Comparison of ENCODE assay signal across 24 cellular contexts in genomic region chr6:45350186-45350585, GRCh38. TPM values are rescaled to one million over a fixed set of nuclear protein-coding genes. Genes with fewer than 3 reads are reported as not detected.
"Had no signal": no experiment of that assay in that cellular context is flagged by ENCODE, and none has a peak within 500 bp of the region (broad histone marks: within the 10 kb centered on the region; RNA-seq: fewer than 3 reads in every experiment).

No MANE protein-coding gene starts in this region.

- DNase-seq: activated CD4-positive, alpha-beta T cell treated with anti-CD3 and anti-CD28 coated beads, Interleukin-2, amount 50 U/mL, for 1 hour; activated CD8-positive, alpha-beta T cell treated with anti-CD3 and anti-CD28 coated beads, Interleukin-2, amount 10 ng/mL, durations not matched to agents 7 days and 5 days; activated gamma-delta T cell treated with Interleukin-2 at 50 U/mL for 16 hours; activated T-cell treated with anti-CD3 and anti-CD28 coated beads, Interleukin-2, amount 50 U/mL, for 1 hour; amniotic stem cell; effector memory CD4-positive, alpha-beta T cell; heart left ventricle; islet precursor cell; left cardiac atrium; midbrain; retina; spleen; stimulated activated CD4-positive, alpha-beta T cell treated with anti-CD3 and anti-CD28 coated beads, Interleukin-4, amount 100 ng/mL, for 1 hour; stimulated activated naive CD4-positive, alpha-beta T cell had no signal

- H3K4me3 Mint-ChIP-seq: activated CD8-positive, alpha-beta T cell treated with anti-CD3 and anti-CD28 coated beads, Interleukin-2, amount 10 ng/mL, durations not matched to agents 7 days and 5 days; activated naive CD4-positive, alpha-beta T cell treated with anti-CD3 and anti-CD28 coated beads, Interleukin-2, amount 50 U/mL, for 24 hours; natural killer cell treated with Interleukin-12 subunit alpha and Interleukin-12 subunit beta and Interleukin-15 and Interleukin-18, amount 100 ng/mL, for 72 hours; type B pancreatic cell had no signal

- H3K4me3 ChIP-seq: heart left ventricle, spleen, thoracic aorta had no signal

- H3K36me3 ChIP-seq: heart left ventricle, spleen, thoracic aorta had no signal

- H3K36me3 Mint-ChIP-seq: natural killer cell treated with Interleukin-12 subunit alpha and Interleukin-12 subunit beta and Interleukin-15 and Interleukin-18, amount 100 ng/mL, for 72 hours had no signal

- H3K27ac ChIP-seq: heart left ventricle, spleen, thoracic aorta, VCaP had no signal

- H3K27me3 ChIP-seq: heart left ventricle, spleen had no signal

- H3K9me3 Mint-ChIP-seq: activated naive CD4-positive, alpha-beta T cell treated with anti-CD3 and anti-CD28 coated beads, Interleukin-2, amount 50 U/mL, for 24 hours; natural killer cell treated with Interleukin-12 subunit alpha and Interleukin-12 subunit beta and Interleukin-15 and Interleukin-18, amount 100 ng/mL, for 72 hours; type B pancreatic cell had no signal

- ATAC-seq: activated CD4-positive, CD25-positive, alpha-beta regulatory T cell treated with anti-CD3 and anti-CD28 coated beads, Interleukin-2, amount 50 U/mL, for 24 hours; activated CD8-positive, alpha-beta T cell treated with anti-CD3 and anti-CD28 coated beads, Interleukin-2, amount 10 ng/mL, durations not matched to agents 7 days and 5 days; esophagus mucosa; heart left ventricle; left cardiac atrium; natural killer cell treated with Interleukin-12 subunit alpha and Interleukin-12 subunit beta and Interleukin-15 and Interleukin-18, amount 100 ng/mL, for 72 hours had no signal

- H3K4me1 ChIP-seq: heart left ventricle, spleen had no signal

- H3K9me3 ChIP-seq: heart left ventricle, spleen, thoracic aorta had no signal

- H3K27ac Mint-ChIP-seq: activated CD8-positive, alpha-beta T cell treated with anti-CD3 and anti-CD28 coated beads, Interleukin-2, amount 10 ng/mL, durations not matched to agents 7 days and 5 days; activated naive CD4-positive, alpha-beta T cell treated with anti-CD3 and anti-CD28 coated beads, Interleukin-2, amount 50 U/mL, for 24 hours; natural killer cell treated with Interleukin-12 subunit alpha and Interleukin-12 subunit beta and Interleukin-15 and Interleukin-18, amount 100 ng/mL, for 72 hours; progenitor cell of endocrine pancreas; type B pancreatic cell had no signal

- H3K27me3 Mint-ChIP-seq: activated naive CD4-positive, alpha-beta T cell treated with anti-CD3 and anti-CD28 coated beads, Interleukin-2, amount 50 U/mL, for 24 hours; natural killer cell treated with Interleukin-12 subunit alpha and Interleukin-12 subunit beta and Interleukin-15 and Interleukin-18, amount 100 ng/mL, for 72 hours; progenitor cell of endocrine pancreas; type B pancreatic cell had no signal

- FAIRE-seq: endothelial cell of umbilical vein had no signal

RNA-seq across cellular contexts. Expression of gene RUNX2, which starts 22.1 kb away (rescaled TPM):
- total RNA-seq: dermis microvascular lymphatic vessel endothelial cell, endothelial cell of umbilical vein had no signal
